Comparison of ENCODE assay signal across 11 cellular contexts in genomic region chr3:69462022-69462825, GRCh38.
"Had no signal": no experiment of that assay in that cellular context is flagged by ENCODE, and none has a peak within 500 bp of the region (broad histone marks: within the 10 kb centered on the region; RNA-seq: fewer than 3 reads in every experiment).

No MANE protein-coding gene starts in this region.

- H3K27me3 ChIP-seq: gastrocnemius medialis, heart right ventricle had no signal

- H3K36me3 ChIP-seq: gastrocnemius medialis, heart right ventricle had no signal

- H3K4me3 ChIP-seq: dorsolateral prefrontal cortex, gastrocnemius medialis, heart right ventricle, skin epidermis had no signal

- ATAC-seq: gastrocnemius medialis, SK-N-SH treated with all-trans-retinoic acid at 6 μM for 48 hours had no signal

- H3K27ac ChIP-seq: gastrocnemius medialis, heart right ventricle, skin epidermis had no signal

- H3K9me3 ChIP-seq: gastrocnemius medialis had no signal

- DNase-seq: activated B cell treated with CpG ODN at 0.5 μM for 24 hours; activated CD4-positive, alpha-beta T cell treated with anti-CD3 and anti-CD28 coated beads, Interleukin-2, amount 50 U/mL, for 1 hour; activated naive CD4-positive, alpha-beta T cell treated with anti-CD3 and anti-CD28 coated beads, Interleukin-2, amount 10 ng/mL, durations not matched to agents 7 days and 5 days; activated T-cell treated with anti-CD3 and anti-CD28 coated beads for 4 hours; dorsolateral prefrontal cortex; gastrocnemius medialis; heart right ventricle; retina; trophoblast cell had no signal

- H3K4me1 ChIP-seq: gastrocnemius medialis had no signal
